1 cellular context compared by ENCODE assay signal in the genomic region with DNA sequence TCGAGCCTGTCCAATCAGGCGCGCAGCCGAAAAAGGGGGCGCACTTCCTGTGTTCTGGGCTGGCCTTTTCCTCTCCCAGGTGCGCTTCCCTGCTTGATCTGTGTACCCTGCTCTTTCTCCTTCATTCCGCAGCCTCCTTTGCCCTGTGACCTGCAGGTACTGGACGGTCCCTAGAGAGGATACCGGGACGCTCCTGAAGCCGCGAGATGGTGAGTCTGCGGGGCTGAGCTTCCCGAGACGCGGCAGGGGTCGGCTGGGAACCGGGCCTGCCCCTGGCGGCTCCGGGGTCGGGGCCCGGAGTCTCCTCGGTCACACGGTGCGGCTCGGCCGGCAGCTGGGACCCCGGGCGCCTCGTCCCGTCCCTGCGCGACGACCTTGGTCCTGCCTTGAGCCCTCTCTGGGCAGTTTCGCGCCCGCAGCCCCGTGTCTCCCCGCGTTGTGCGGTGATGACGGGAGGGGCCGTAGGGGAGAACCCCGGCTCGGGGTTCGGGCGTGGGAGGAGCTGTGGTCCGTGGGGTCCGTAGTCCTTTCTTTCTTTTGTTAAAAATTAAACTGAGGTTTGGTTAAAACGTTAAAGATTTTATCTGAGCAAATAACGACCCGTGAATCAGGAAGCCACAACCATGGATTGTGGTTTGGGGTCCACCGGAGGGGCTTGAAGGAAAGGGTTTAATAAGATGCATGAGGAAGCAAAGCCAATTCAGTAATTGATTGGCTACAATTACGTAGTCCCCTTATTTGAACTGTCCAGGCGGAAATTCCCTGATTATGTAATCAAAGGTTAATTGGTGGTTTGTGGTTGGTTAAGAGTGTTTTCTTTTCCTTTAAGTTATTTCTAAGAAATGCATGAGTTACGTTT.
TF ChIP-seq lines count a peak whose summit lies in the region.

No MANE protein-coding gene starts in this region.

TF ChIP-seq in HepG2, 621 proteins besides CTCF, POLR2A, EP300 and RAD21 (continued from another document and continues in another):
- TF ChIP-seq, protein P1, sequence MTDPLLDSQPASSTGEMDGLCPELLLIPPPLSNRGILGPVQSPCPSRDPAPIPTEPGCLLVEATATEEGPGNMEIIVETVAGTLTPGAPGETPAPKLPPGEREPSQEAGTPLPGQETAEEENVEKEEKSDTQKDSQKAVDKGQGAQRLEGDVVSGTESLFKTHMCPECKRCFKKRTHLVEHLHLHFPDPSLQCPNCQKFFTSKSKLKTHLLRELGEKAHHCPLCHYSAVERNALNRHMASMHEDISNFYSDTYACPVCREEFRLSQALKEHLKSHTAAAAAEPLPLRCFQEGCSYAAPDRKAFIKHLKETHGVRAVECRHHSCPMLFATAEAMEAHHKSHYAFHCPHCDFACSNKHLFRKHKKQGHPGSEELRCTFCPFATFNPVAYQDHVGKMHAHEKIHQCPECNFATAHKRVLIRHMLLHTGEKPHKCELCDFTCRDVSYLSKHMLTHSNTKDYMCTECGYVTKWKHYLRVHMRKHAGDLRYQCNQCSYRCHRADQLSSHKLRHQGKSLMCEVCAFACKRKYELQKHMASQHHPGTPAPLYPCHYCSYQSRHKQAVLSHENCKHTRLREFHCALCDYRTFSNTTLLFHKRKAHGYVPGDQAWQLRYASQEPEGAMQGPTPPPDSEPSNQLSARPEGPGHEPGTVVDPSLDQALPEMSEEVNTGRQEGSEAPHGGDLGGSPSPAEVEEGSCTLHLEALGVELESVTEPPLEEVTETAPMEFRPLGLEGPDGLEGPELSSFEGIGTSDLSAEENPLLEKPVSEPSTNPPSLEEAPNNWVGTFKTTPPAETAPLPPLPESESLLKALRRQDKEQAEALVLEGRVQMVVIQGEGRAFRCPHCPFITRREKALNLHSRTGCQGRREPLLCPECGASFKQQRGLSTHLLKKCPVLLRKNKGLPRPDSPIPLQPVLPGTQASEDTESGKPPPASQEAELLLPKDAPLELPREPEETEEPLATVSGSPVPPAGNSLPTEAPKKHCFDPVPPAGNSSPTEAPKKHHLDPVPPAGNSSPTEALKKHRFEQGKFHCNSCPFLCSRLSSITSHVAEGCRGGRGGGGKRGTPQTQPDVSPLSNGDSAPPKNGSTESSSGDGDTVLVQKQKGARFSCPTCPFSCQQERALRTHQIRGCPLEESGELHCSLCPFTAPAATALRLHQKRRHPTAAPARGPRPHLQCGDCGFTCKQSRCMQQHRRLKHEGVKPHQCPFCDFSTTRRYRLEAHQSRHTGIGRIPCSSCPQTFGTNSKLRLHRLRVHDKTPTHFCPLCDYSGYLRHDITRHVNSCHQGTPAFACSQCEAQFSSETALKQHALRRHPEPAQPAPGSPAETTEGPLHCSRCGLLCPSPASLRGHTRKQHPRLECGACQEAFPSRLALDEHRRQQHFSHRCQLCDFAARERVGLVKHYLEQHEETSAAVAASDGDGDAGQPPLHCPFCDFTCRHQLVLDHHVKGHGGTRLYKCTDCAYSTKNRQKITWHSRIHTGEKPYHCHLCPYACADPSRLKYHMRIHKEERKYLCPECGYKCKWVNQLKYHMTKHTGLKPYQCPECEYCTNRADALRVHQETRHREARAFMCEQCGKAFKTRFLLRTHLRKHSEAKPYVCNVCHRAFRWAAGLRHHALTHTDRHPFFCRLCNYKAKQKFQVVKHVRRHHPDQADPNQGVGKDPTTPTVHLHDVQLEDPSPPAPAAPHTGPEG (CRISPR knock-in tag; IDR thresholded peaks at IDR 0.05) = peak; percentile 69; the same call in 1 of the 2 replicates
- TF ChIP-seq, protein P2, sequence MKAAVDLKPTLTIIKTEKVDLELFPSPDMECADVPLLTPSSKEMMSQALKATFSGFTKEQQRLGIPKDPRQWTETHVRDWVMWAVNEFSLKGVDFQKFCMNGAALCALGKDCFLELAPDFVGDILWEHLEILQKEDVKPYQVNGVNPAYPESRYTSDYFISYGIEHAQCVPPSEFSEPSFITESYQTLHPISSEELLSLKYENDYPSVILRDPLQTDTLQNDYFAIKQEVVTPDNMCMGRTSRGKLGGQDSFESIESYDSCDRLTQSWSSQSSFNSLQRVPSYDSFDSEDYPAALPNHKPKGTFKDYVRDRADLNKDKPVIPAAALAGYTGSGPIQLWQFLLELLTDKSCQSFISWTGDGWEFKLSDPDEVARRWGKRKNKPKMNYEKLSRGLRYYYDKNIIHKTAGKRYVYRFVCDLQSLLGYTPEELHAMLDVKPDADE (CRISPR knock-in tag; IDR thresholded peaks at IDR 0.05) = no peak; the same call in 1 of the 2 replicates
- TF ChIP-seq ZNF30 (CRISPR knock-in tag; IDR thresholded peaks at IDR 0.05) (no peak), ZNF160 (CRISPR knock-in tag; IDR thresholded peaks at IDR 0.05) (peak; percentile 78; the same call in 1 of the 2 replicates), U2AF1 (optimal IDR thresholded peaks at IDR 0.05; ENCODE audit: low read depth, low read length) (peak; percentile 92), ZNF891 (CRISPR knock-in tag; IDR thresholded peaks at IDR 0.05) (peak; percentile 84; the same call in 1 of the 2 replicates), STAT5B (CRISPR knock-in tag; IDR thresholded peaks at IDR 0.05) (0 out of 2 replicates have a peak, but pooled peaks have one; percentile 66), ZNF709 (CRISPR knock-in tag; IDR thresholded peaks at IDR 0.05) (peak; percentile 63; the same call in 1 of the 2 replicates), ZFYVE20 (CRISPR knock-in tag; IDR thresholded peaks at IDR 0.05; ENCODE audit: borderline replicate concordance, low read depth) (0 out of 2 replicates have a peak, but pooled peaks have one; percentile 53), ZNF75D (CRISPR knock-in tag; IDR thresholded peaks at IDR 0.05; ENCODE audit: borderline replicate concordance) (no peak), ZNF44 (CRISPR knock-in tag; IDR thresholded peaks at IDR 0.05) (0 out of 2 replicates have a peak, but pooled peaks have one; percentile 55), GATAD1 (CRISPR knock-in tag; IDR thresholded peaks at IDR 0.05) (peak; percentile 85), ZNF335 (CRISPR knock-in tag; IDR thresholded peaks at IDR 0.05) (0 out of 2 replicates have a peak, but pooled peaks have one; percentile 63), SMAD3 (CRISPR knock-in tag; IDR thresholded peaks at IDR 0.05) (peak; percentile 49; the same call in 1 of the 2 replicates), ZNF737 (CRISPR knock-in tag; IDR thresholded peaks at IDR 0.05; ENCODE audit: borderline replicate concordance) (no peak), SNAI1 (CRISPR knock-in tag; IDR thresholded peaks at IDR 0.05; ENCODE audit: borderline replicate concordance) (peak; percentile 98), ZSCAN20 (CRISPR knock-in tag; IDR thresholded peaks at IDR 0.05; ENCODE audit: borderline replicate concordance) (no peak; the same call in 1 of the 2 replicates), NKX3-1 (CRISPR knock-in tag; IDR thresholded peaks at IDR 0.05) (no peak; the same call in 1 of the 2 replicates), HOXA9 (CRISPR knock-in tag; IDR thresholded peaks at IDR 0.05; ENCODE audit: borderline replicate concordance) (peak; percentile 83; the same call in 1 of the 2 replicates), SPEN (CRISPR knock-in tag; IDR thresholded peaks at IDR 0.05; ENCODE audit: low read depth) (peak; percentile 86), SOX5 (CRISPR knock-in tag; IDR thresholded peaks at IDR 0.05; ENCODE audit: borderline replicate concordance) (peak; percentile 60; the same call in 1 of the 2 replicates)
- TF ChIP-seq, protein P3, sequence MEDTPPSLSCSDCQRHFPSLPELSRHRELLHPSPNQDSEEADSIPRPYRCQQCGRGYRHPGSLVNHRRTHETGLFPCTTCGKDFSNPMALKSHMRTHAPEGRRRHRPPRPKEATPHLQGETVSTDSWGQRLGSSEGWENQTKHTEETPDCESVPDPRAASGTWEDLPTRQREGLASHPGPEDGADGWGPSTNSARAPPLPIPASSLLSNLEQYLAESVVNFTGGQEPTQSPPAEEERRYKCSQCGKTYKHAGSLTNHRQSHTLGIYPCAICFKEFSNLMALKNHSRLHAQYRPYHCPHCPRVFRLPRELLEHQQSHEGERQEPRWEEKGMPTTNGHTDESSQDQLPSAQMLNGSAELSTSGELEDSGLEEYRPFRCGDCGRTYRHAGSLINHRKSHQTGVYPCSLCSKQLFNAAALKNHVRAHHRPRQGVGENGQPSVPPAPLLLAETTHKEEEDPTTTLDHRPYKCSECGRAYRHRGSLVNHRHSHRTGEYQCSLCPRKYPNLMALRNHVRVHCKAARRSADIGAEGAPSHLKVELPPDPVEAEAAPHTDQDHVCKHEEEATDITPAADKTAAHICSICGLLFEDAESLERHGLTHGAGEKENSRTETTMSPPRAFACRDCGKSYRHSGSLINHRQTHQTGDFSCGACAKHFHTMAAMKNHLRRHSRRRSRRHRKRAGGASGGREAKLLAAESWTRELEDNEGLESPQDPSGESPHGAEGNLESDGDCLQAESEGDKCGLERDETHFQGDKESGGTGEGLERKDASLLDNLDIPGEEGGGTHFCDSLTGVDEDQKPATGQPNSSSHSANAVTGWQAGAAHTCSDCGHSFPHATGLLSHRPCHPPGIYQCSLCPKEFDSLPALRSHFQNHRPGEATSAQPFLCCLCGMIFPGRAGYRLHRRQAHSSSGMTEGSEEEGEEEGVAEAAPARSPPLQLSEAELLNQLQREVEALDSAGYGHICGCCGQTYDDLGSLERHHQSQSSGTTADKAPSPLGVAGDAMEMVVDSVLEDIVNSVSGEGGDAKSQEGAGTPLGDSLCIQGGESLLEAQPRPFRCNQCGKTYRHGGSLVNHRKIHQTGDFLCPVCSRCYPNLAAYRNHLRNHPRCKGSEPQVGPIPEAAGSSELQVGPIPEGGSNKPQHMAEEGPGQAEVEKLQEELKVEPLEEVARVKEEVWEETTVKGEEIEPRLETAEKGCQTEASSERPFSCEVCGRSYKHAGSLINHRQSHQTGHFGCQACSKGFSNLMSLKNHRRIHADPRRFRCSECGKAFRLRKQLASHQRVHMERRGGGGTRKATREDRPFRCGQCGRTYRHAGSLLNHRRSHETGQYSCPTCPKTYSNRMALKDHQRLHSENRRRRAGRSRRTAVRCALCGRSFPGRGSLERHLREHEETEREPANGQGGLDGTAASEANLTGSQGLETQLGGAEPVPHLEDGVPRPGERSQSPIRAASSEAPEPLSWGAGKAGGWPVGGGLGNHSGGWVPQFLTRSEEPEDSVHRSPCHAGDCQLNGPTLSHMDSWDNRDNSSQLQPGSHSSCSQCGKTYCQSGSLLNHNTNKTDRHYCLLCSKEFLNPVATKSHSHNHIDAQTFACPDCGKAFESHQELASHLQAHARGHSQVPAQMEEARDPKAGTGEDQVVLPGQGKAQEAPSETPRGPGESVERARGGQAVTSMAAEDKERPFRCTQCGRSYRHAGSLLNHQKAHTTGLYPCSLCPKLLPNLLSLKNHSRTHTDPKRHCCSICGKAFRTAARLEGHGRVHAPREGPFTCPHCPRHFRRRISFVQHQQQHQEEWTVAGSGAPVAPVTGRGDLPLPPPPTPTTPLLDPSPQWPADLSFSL (CRISPR knock-in tag; IDR thresholded peaks at IDR 0.05) = no peak
- TF ChIP-seq, protein P4, sequence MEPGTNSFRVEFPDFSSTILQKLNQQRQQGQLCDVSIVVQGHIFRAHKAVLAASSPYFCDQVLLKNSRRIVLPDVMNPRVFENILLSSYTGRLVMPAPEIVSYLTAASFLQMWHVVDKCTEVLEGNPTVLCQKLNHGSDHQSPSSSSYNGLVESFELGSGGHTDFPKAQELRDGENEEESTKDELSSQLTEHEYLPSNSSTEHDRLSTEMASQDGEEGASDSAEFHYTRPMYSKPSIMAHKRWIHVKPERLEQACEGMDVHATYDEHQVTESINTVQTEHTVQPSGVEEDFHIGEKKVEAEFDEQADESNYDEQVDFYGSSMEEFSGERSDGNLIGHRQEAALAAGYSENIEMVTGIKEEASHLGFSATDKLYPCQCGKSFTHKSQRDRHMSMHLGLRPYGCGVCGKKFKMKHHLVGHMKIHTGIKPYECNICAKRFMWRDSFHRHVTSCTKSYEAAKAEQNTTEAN (CRISPR knock-in tag; conservative IDR thresholded peaks at IDR 0.05) = 0 out of 2 replicates have a peak, but pooled peaks have one; percentile 33
- TF ChIP-seq, protein P5, sequence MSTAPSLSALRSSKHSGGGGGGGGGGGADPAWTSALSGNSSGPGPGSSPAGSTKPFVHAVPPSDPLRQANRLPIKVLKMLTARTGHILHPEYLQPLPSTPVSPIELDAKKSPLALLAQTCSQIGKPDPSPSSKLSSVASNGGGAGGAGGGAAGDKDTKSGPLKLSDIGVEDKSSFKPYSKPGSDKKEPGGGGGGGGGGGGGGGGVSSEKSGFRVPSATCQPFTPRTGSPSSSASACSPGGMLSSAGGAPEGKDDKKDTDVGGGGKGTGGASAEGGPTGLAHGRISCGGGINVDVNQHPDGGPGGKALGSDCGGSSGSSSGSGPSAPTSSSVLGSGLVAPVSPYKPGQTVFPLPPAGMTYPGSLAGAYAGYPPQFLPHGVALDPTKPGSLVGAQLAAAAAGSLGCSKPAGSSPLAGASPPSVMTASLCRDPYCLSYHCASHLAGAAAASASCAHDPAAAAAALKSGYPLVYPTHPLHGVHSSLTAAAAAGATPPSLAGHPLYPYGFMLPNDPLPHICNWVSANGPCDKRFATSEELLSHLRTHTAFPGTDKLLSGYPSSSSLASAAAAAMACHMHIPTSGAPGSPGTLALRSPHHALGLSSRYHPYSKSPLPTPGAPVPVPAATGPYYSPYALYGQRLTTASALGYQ (CRISPR knock-in tag; IDR thresholded peaks at IDR 0.05) = peak; percentile 16; the same call in 1 of the 2 replicates
- TF ChIP-seq, protein P6, sequence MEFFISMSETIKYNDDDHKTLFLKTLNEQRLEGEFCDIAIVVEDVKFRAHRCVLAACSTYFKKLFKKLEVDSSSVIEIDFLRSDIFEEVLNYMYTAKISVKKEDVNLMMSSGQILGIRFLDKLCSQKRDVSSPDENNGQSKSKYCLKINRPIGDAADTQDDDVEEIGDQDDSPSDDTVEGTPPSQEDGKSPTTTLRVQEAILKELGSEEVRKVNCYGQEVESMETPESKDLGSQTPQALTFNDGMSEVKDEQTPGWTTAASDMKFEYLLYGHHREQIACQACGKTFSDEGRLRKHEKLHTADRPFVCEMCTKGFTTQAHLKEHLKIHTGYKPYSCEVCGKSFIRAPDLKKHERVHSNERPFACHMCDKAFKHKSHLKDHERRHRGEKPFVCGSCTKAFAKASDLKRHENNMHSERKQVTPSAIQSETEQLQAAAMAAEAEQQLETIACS (CRISPR knock-in tag; IDR thresholded peaks at IDR 0.05) = no peak
- TF ChIP-seq, protein P7, sequence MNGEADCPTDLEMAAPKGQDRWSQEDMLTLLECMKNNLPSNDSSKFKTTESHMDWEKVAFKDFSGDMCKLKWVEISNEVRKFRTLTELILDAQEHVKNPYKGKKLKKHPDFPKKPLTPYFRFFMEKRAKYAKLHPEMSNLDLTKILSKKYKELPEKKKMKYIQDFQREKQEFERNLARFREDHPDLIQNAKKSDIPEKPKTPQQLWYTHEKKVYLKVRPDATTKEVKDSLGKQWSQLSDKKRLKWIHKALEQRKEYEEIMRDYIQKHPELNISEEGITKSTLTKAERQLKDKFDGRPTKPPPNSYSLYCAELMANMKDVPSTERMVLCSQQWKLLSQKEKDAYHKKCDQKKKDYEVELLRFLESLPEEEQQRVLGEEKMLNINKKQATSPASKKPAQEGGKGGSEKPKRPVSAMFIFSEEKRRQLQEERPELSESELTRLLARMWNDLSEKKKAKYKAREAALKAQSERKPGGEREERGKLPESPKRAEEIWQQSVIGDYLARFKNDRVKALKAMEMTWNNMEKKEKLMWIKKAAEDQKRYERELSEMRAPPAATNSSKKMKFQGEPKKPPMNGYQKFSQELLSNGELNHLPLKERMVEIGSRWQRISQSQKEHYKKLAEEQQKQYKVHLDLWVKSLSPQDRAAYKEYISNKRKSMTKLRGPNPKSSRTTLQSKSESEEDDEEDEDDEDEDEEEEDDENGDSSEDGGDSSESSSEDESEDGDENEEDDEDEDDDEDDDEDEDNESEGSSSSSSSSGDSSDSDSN (CRISPR knock-in tag; IDR thresholded peaks at IDR 0.05) = peak; percentile 94
- TF ChIP-seq, protein P8, sequence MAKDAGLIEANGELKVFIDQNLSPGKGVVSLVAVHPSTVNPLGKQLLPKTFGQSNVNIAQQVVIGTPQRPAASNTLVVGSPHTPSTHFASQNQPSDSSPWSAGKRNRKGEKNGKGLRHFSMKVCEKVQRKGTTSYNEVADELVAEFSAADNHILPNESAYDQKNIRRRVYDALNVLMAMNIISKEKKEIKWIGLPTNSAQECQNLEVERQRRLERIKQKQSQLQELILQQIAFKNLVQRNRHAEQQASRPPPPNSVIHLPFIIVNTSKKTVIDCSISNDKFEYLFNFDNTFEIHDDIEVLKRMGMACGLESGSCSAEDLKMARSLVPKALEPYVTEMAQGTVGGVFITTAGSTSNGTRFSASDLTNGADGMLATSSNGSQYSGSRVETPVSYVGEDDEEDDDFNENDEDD (CRISPR knock-in tag; IDR thresholded peaks at IDR 0.05; ENCODE audit: borderline replicate concordance) = peak; percentile 69; the same call in 1 of the 2 replicates
